Comparison of ENCODE assay signal across 8 cellular contexts in genomic region chr1:21261551-21262281, GRCh38. TPM values are rescaled to one million over a fixed set of nuclear protein-coding genes. Genes with fewer than 3 reads are reported as not detected.
DNase-seq lines count a peak whose midpoint lies in the region; ATAC-seq and TF ChIP-seq lines count a peak whose summit lies in the region.

No MANE protein-coding gene starts in this region.

- H4K8ac ChIP-seq in IMR-90 (ENCODE audit: low read depth in 2 of 2, low read length in 2 of 2), result peak overlapping the region; percentile 88 to 96

- TF ChIP-seq CTCF in IMR-90 (conservative IDR thresholded peaks at IDR 0.05; ENCODE audit: low read depth, low read length) (no peak), prostate gland (IDR thresholded peaks at IDR 0.05) (no peak)

- in situ Hi-C loops in IMR-90 (cut with MboI; ENCODE audit: low sequenced_read_pairs), result no loop called here

- ATAC-seq in IMR-90 (ENCODE audit: low read depth), result peak; percentile 76
- ATAC-seq in activated naive CD8-positive, alpha-beta T cell treated with anti-CD3 and anti-CD28 coated beads, Interleukin-2, amount 50 U/mL, for 24 hours, result peak; percentile 58
- ATAC-seq in left cardiac atrium, result peak; percentile 78 to 85
- no peak for ATAC-seq in GM21723 (IDR thresholded peaks at IDR 0.05; ENCODE audit: unreplicated experiment)
- no peak for ATAC-seq in GM21786 (IDR thresholded peaks at IDR 0.05; ENCODE audit: unreplicated experiment)

- peak overlapping the region; percentile 99 for H2BK15ac ChIP-seq in IMR-90 (ENCODE audit: low read depth, low read length)

- peaks cover 47% of the 10 kb centered on the region for H3K4me1 ChIP-seq in IMR-90 (ENCODE audit: control insufficient read depth, insufficient read depth, low read length)
- peaks cover 11% of the 10 kb centered on the region for H3K4me1 ChIP-seq in prostate gland (replicated peaks)

- H3K9me3 ChIP-seq in IMR-90 (ENCODE audit: control insufficient read depth, insufficient read depth, low read length) (no peaks in the 10 kb centered on the region), prostate gland (no peaks in the 10 kb centered on the region)

- H3K4me3 ChIP-seq in IMR-90 (ENCODE audit: insufficient read depth, low read depth, low read length), result no peak overlapping the region
- no peak overlapping the region for H3K4me3 ChIP-seq in prostate gland

- peak overlapping the region; percentile 94 for H3K27ac Mint-ChIP-seq in activated naive CD8-positive, alpha-beta T cell treated with anti-CD3 and anti-CD28 coated beads, Interleukin-2, amount 50 U/mL, for 24 hours

- H3K4me3 Mint-ChIP-seq in activated naive CD8-positive, alpha-beta T cell treated with anti-CD3 and anti-CD28 coated beads, Interleukin-2, amount 50 U/mL, for 24 hours, result peak overlapping the region; percentile 50

- intact Hi-C loops in IMR-90 (cut with micrococcal nuclease), result loop anchor here (2.0 to 10.0 kb wide), 2 partner anchors 73 to 313 kb away; no protein-coding TSS in a partner anchor
- intact Hi-C loops in left cardiac atrium (cut with DNase I), result loop anchor here in 1 of 2 donors (5.0 kb wide), 1 partner anchor 81 kb away; no protein-coding TSS in a partner anchor
- intact Hi-C loops in prostate gland (cut with DNase I), result loop anchor here (5.0 kb wide), 1 partner anchor 81 kb away; no protein-coding TSS in a partner anchor

- POLR2A ChIA-PET in IMR-90 (lab: Charles Lee; ENCODE audit: unreplicated experiment), result interaction anchor here (1.3 kb wide), 1 partner anchor 83 kb away, joined by 3 read pairs; no protein-coding TSS in a partner anchor

- peak overlapping the region; percentile 47 for H3K4me2 ChIP-seq in IMR-90 (ENCODE audit: low read depth, low read length)

- H3K36me3 ChIP-seq in IMR-90 (ENCODE audit: control insufficient read depth, insufficient read depth, low read length), result peaks cover 41% of the 10 kb centered on the region
- H3K36me3 ChIP-seq in prostate gland, result peaks cover 0 to 7% of the 10 kb centered on the region in 2 donors

- H3K9me1 ChIP-seq in IMR-90 (ENCODE audit: insufficient read depth, low read length), result peaks cover 44% of the 10 kb centered on the region

- no peaks in the 10 kb centered on the region for H3K27me3 Mint-ChIP-seq in activated naive CD8-positive, alpha-beta T cell treated with anti-CD3 and anti-CD28 coated beads, Interleukin-2, amount 50 U/mL, for 24 hours

- H3K56ac ChIP-seq in IMR-90 (ENCODE audit: extremely low read depth, insufficient read depth, low read length), result peak overlapping the region; percentile 95

- 56% methylated on average over 13 of the region's 20 CpGs; no CpG with 5 or more reads in 1 of the 2 experiments for WGBS in IMR-90 (ENCODE audit: extremely low coverage in 2 of 2, insufficient read length in 1 of 2), 2 experiments
- 66% methylated on average over 20 of the region's 20 CpGs for WGBS in prostate gland

- H3K27ac ChIP-seq in IMR-90 (ENCODE audit: insufficient read depth, low read length) (peak overlapping the region; percentile 94), prostate gland (peak overlapping the region; percentile 73 to 84)

- peak overlapping the region; percentile 98 for H3K14ac ChIP-seq in IMR-90 (replicated peaks; ENCODE audit: low read depth, low read length)

- no peak for TF ChIP-seq RAD21 in IMR-90 (IDR thresholded peaks at IDR 0.05; ENCODE audit: low read length)

- CTCF ChIA-PET in IMR-90 (lab: Yijun Ruan, JAX), result interaction anchor here (1.4 kb wide), 2 partner anchors 9 to 107 kb away, joined by 8 to 13 read pairs; no protein-coding TSS in a partner anchor

- DNase-seq in Ammon's horn (ENCODE audit: low spot score) (peak; percentile 35), IMR-90 (peak; percentile 96), left cardiac atrium (peak; percentile 89), prostate gland (ENCODE audit: low spot score) (no peak), DMS153 (lab: John Stamatoyannopoulos, UW) (no peak)
- peak; percentile 42 for DNase-seq in activated naive CD8-positive, alpha-beta T cell treated with anti-CD3 and anti-CD28 coated beads, Interleukin-2, amount 50 U/mL, for 24 hours

- H2AK9ac ChIP-seq in IMR-90 (replicated peaks; ENCODE audit: low read depth, low read length, poor library complexity), result peak overlapping the region; percentile 99

- peak overlapping the region; percentile 96 for H2BK5ac ChIP-seq in IMR-90 (ENCODE audit: low read depth, low read length, poor library complexity, severe bottlenecking)

- H3K9me3 Mint-ChIP-seq in activated naive CD8-positive, alpha-beta T cell treated with anti-CD3 and anti-CD28 coated beads, Interleukin-2, amount 50 U/mL, for 24 hours, result no peaks in the 10 kb centered on the region

- peaks cover 21 to 77% of the 10 kb centered on the region in 2 experiments for H3K79me1 ChIP-seq in IMR-90 (ENCODE audit: low read depth in 1 of 2, low read length in 2 of 2)

- BruUV-seq in IMR-90 (replicated peaks; lab: Mats Ljungman, UMichigan), result no TSS peak

- dilution Hi-C loops in IMR-90 (cut with HindIII; ENCODE audit: low sequenced_read_pairs, unreplicated experiment), result no loop called here

- H3K36me3 Mint-ChIP-seq in activated naive CD8-positive, alpha-beta T cell treated with anti-CD3 and anti-CD28 coated beads, Interleukin-2, amount 50 U/mL, for 24 hours (ENCODE audit: low read depth), result peaks cover 55% of the 10 kb centered on the region

- no peaks in the 10 kb centered on the region for H3K27me3 ChIP-seq in IMR-90 (ENCODE audit: control insufficient read depth, insufficient read depth, low read length)
- H3K27me3 ChIP-seq in prostate gland (replicated peaks; ENCODE audit: insufficient read depth), result no peaks in the 10 kb centered on the region

- H3K4me1 Mint-ChIP-seq in activated naive CD8-positive, alpha-beta T cell treated with anti-CD3 and anti-CD28 coated beads, Interleukin-2, amount 50 U/mL, for 24 hours, result peaks cover 67% of the 10 kb centered on the region

- TF ChIP-seq POLR2A in IMR-90 (IDR thresholded peaks at IDR 0.05; ENCODE audit: low read depth, low read length) (peak; percentile 79), prostate gland (IDR thresholded peaks at IDR 0.05) (no peak)

- peak overlapping the region; percentile 99 for H2BK20ac ChIP-seq in IMR-90 (ENCODE audit: low read depth, low read length)

- peak overlapping the region; percentile 99 for H3K4ac ChIP-seq in IMR-90 (ENCODE audit: low read depth, low read length)

- peak overlapping the region; percentile 99 for H3K23ac ChIP-seq in IMR-90 (ENCODE audit: low read depth, low read length)

- H4K20me1 ChIP-seq in IMR-90 (ENCODE audit: insufficient read depth, low read length), result no peaks in the 10 kb centered on the region

- peak overlapping the region; percentile 99 for H4K91ac ChIP-seq in IMR-90 (ENCODE audit: insufficient read depth, low read depth, low read length)

- H2BK120ac ChIP-seq in IMR-90 (ENCODE audit: low read depth, low read length), result peak overlapping the region; percentile 99

- H2AFZ ChIP-seq in IMR-90 (replicated peaks; ENCODE audit: low read length, poor library complexity), result peak overlapping the region; percentile 86

- peak overlapping the region; percentile 81 for H4K5ac ChIP-seq in IMR-90 (ENCODE audit: low read depth, low read length)

- peak overlapping the region; percentile 78 for H3K18ac ChIP-seq in IMR-90 (ENCODE audit: low read depth, low read length)

- peak overlapping the region; percentile 46 for H3K9ac ChIP-seq in IMR-90 (ENCODE audit: low read depth, low read length)

- H2AK5ac ChIP-seq in IMR-90 (ENCODE audit: low read depth, low read length), result peak overlapping the region; percentile 95

TF ChIP-seq in IMR-90, 13 proteins besides CTCF, POLR2A, EP300 and RAD21:
- TF ChIP-seq MXI1 (IDR thresholded peaks at IDR 0.05; ENCODE audit: borderline replicate concordance, low read depth, low read length) (0 out of 2 replicates have a peak, but pooled peaks have one; percentile 12), ELK1 (IDR thresholded peaks at IDR 0.05; ENCODE audit: borderline replicate concordance, low read depth, low read length) (no peak), CHD1 (IDR thresholded peaks at IDR 0.05; ENCODE audit: low read depth, low read length) (no peak), NFE2L2 (IDR thresholded peaks at IDR 0.05; ENCODE audit: low read depth, low read length) (peak; percentile 53; the same call in 1 of the 2 replicates), FOS (IDR thresholded peaks at IDR 0.05; ENCODE audit: low read depth, low read length) (peak; percentile 91), MAFK (IDR thresholded peaks at IDR 0.05; ENCODE audit: low read depth, low read length) (peak; percentile 63; the same call in 1 of the 2 replicates), CEBPB (IDR thresholded peaks at IDR 0.05; ENCODE audit: low read depth, low read length) (peak; percentile 90), USF2 (IDR thresholded peaks at IDR 0.05; ENCODE audit: low read depth, low read length) (0 out of 2 replicates have a peak, but pooled peaks have one; percentile 15), BHLHE40 (IDR thresholded peaks at IDR 0.05; ENCODE audit: low read depth, low read length) (peak; percentile 41; the same call in 1 of the 2 replicates), SMC3 (IDR thresholded peaks at IDR 0.05; ENCODE audit: low read depth, low read length) (no peak)

RNA-seq across cellular contexts. Expression of gene ECE1, which starts 28.5 kb away (rescaled TPM):
- total RNA-seq in IMR-90 (2012; rRNA removed) (60.0 and 61.8 TPM in 2 replicates), left cardiac atrium (100 to 1,000 TPM in 1 of 2 donors, 10 to 100 TPM in 1; 66.2 to 138 TPM), prostate gland (100 to 1,000 TPM; 113 to 146 TPM)
- polyA plus RNA-seq in IMR-90 (2012; rRNA removed), result 124 and 133 TPM in 2 replicates
- polyA plus RNA-seq in IMR-90 (2012; cell fraction: cytosol; rRNA removed), result 90.4 and 122 TPM in 2 replicates
- 71.7 and 82.4 TPM in 2 replicates for polyA plus RNA-seq in IMR-90 (2012; cell fraction: nucleus; rRNA removed; ENCODE audit: low replicate concordance)

Comparison
In these comparisons a context has a peak if more than half of its experiments do, and no peak if none do; other contexts are left out.
1. DNase-seq: peak in Ammon's horn (single experiment), IMR-90 (single experiment), activated naive CD8-positive, alpha-beta T cell treated with anti-CD3 and anti-CD28 coated beads, Interleukin-2, amount 50 U/mL, for 24 hours (single experiment) and left cardiac atrium (single experiment); none in prostate gland (single experiment) and DMS153 (single experiment).
2. ATAC-seq: peak in IMR-90 (single experiment), activated naive CD8-positive, alpha-beta T cell treated with anti-CD3 and anti-CD28 coated beads, Interleukin-2, amount 50 U/mL, for 24 hours (single experiment) and left cardiac atrium (2 of 2); none in GM21723 (single experiment) and GM21786 (single experiment).